In the genomic region with DNA sequence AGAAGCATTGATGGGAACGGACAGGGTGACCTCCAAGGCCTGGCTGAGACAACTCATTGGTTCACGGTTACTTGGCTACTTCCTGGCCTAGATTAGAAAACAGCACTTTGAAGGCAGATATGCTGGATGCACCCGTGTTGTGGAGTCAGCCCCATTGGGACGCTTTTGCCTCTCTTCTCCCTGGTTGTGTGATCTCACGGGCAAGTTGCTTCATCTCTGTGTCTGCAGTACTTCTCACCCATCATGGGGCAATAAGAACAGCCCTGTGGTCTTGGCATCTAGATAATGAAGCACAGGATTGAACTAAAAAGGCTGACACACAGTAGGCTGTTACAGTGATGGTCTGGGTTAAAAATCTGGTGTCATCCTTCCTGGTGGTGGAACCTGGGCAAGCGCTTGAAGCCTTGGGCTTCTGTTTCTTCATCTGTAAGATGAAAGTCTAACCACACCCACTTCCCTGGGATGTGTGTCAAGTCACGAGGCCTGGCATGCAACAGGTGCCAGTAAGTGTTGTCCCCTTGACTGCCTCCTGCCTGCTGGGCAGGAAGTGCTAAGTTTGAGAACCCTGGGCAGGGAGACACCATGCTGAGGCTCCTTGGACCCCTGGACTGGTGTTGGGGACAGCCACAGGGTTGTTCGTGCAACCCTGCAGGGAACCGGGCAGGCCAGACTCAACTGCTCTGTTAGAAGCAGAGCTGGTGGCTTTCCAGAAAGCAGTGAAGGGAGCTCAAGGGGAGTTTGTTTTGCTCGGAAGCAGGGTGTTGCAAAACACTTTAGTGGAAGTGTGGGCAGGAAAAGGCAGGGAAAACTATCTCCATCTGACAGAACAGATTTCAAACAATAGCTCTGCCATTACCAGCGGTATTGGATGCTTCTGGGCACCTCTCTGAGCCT, we compare ENCODE assay signal across 10 cellular contexts. TPM values are rescaled to one million over a fixed set of nuclear protein-coding genes. Genes with fewer than 3 reads are reported as not detected.
DNase-seq lines count a peak whose midpoint lies in the region; ATAC-seq, FAIRE-seq and TF ChIP-seq lines count a peak whose summit lies in the region.
"Had no signal": no experiment of that assay in that cellular context is flagged by ENCODE, and none has a peak within 500 bp of the region (broad histone marks: within the 10 kb centered on the region; RNA-seq: fewer than 3 reads in every experiment).

No MANE protein-coding gene starts in this region.

- H3K14ac ChIP-seq in H1 (ENCODE audit: insufficient read length), result no peak overlapping the region
- H3K14ac ChIP-seq in neuronal stem cell (ENCODE audit: low read length), result no peak overlapping the region

- DNase-seq in SKM-1 treated with dmso at 0.1 percent for 144 hours (lab: John Stamatoyannopoulos, UW; ENCODE audit: unreplicated experiment) (peak; percentile 18), SKM-1 (lab: John Stamatoyannopoulos, UW; ENCODE audit: unreplicated experiment) (no peak), T-helper 1 cell (peak in 4 of 5 donors; percentile 24 to 88 (median 44)), H1 (ENCODE audit: low read depth in 1 of 2, low spot score in 2 of 2) (no peak), spleen (peak; percentile 87), NCI-H2171 treated with DMSO at 0.1 percent for 48 hours (lab: John Stamatoyannopoulos, UW) (no peak), neuronal stem cell (ENCODE audit: low spot score) (no peak)
- DNase-seq: midbrain had no signal

- ATAC-seq in GM19397 (IDR thresholded peaks at IDR 0.05; ENCODE audit: unreplicated experiment), result no peak

- POLR2A ChIA-PET in H1 (lab: Charles Lee; ENCODE audit: partially characterized antibody), result interaction anchor here (1.5 kb wide), 1 partner anchor 21 kb away, joined by 4 read pairs; no protein-coding TSS in a partner anchor

- H3K27ac ChIP-seq in H1 (ENCODE audit: low read depth, low read length) (no peak overlapping the region), spleen (peak overlapping the region in 7 of 8 donors; percentile 54 to 90 (median 84)), neuronal stem cell (replicated peaks; ENCODE audit: low read length) (no peak overlapping the region)

- H2BK15ac ChIP-seq in H1 (ENCODE audit: low read length) (no peak overlapping the region), neuronal stem cell (ENCODE audit: low read length) (no peak overlapping the region)

- no peak overlapping the region for H3K4ac ChIP-seq in H1 (replicated peaks; ENCODE audit: insufficient read length, low read depth, low read length)
- no peak overlapping the region for H3K4ac ChIP-seq in neuronal stem cell (ENCODE audit: low read length)

- no peak for FAIRE-seq in H1 (lab: Jason Lieb, UNC)
- FAIRE-seq: GM18507 had no signal

- H3K9me3 ChIP-seq in H1 (ENCODE audit: insufficient read depth in 2 of 2, low read depth in 1 of 2, low read length in 1 of 2) (no peaks in the 10 kb centered on the region), spleen (no peaks in the 10 kb centered on the region), neuronal stem cell (replicated peaks in 1 of 2; ENCODE audit: control insufficient read depth in 2 of 2, insufficient read depth in 1 of 2, low read depth in 1 of 2, low read length in 2 of 2) (no peaks in the 10 kb centered on the region)

- 0 out of 2 replicates have a peak overlapping the region, but pooled peaks have one; percentile 21 for H2BK20ac ChIP-seq in H1 (ENCODE audit: low read length)

- H3K27me3 ChIP-seq in H1 (replicated peaks in 1 of 4; ENCODE audit: control insufficient read depth in 3 of 4, extremely low read depth in 1 of 4, insufficient read depth in 3 of 4, low read length in 3 of 4) (peaks cover 12 to 46% (median 28%) of the 10 kb centered on the region in 4 experiments), spleen (replicated peaks in 1 of 7) (no peaks in the 10 kb centered on the region), neuronal stem cell (ENCODE audit: control insufficient read depth in 3 of 3, insufficient read depth in 3 of 3, low read depth in 1 of 3, low read length in 3 of 3) (peaks cover 2 to 71% (median 40%) of the 10 kb centered on the region in 3 experiments)

- TF ChIP-seq CTCF in H1 (IDR thresholded peaks at IDR 0.05; ENCODE audit: control extremely low read depth in 1 of 3, insufficient read depth in 1 of 3, low read depth in 1 of 3, low read length in 3 of 3) (no peak), spleen (IDR thresholded peaks at IDR 0.05 in 8 of 11, conservative IDR thresholded peaks at IDR 0.05 in 3 of 11) (peak in 4 of 11 experiments; percentile 22 to 44 (median 36))

- TF ChIP-seq RAD21 in H1 (IDR thresholded peaks at IDR 0.05 in 1 of 2, conservative IDR thresholded peaks at IDR 0.05 in 1 of 2; ENCODE audit: low read depth in 2 of 2, low read length in 2 of 2), result no peak

- H3K4me3 ChIP-seq in H1 (ENCODE audit: extremely low read depth in 1 of 4, insufficient read depth in 2 of 4, low read depth in 3 of 4, low read length in 4 of 4), result no peak overlapping the region
- peak overlapping the region in 1 of 8 donors; percentile 38 for H3K4me3 ChIP-seq in spleen
- no peak overlapping the region for H3K4me3 ChIP-seq in neuronal stem cell (ENCODE audit: low read length in 2 of 2)

- no peak overlapping the region for H2AK5ac ChIP-seq in H1 (ENCODE audit: low read depth, low read length)
- H2AK5ac ChIP-seq in neuronal stem cell (ENCODE audit: low read depth, low read length), result no peak overlapping the region

- H3K4me1 ChIP-seq in H1 (replicated peaks in 1 of 4; ENCODE audit: control insufficient read depth in 3 of 4, insufficient read depth in 4 of 4, low read length in 3 of 4) (peaks cover 0 to 4% (median 0%) of the 10 kb centered on the region in 4 experiments; a peak in 3 of 7 replicates), spleen (peaks cover 12 to 90% (median 57%) of the 10 kb centered on the region in 6 donors), neuronal stem cell (ENCODE audit: control insufficient read depth in 2 of 2, insufficient read depth in 1 of 2, low read depth in 1 of 2, low read length in 2 of 2) (peaks cover 4 to 5% of the 10 kb centered on the region in 2 donors)

- no peaks in the 10 kb centered on the region; the same call in 1 of the 2 replicates for H3K79me1 ChIP-seq in H1 (ENCODE audit: low read depth, low read length)
- no peaks in the 10 kb centered on the region for H3K79me1 ChIP-seq in neuronal stem cell (ENCODE audit: low read depth, low read length)

- H2AFZ ChIP-seq in H1 (ENCODE audit: low read length) (no peak overlapping the region), neuronal stem cell (ENCODE audit: low read length) (no peak overlapping the region)

- H4K20me1 ChIP-seq in H1 (replicated peaks in 1 of 2; ENCODE audit: control insufficient read depth in 1 of 2, insufficient read depth in 2 of 2, low read length in 2 of 2), result no peaks in the 10 kb centered on the region

- H3K18ac ChIP-seq in H1 (ENCODE audit: extremely low read depth, low read length), result no peak overlapping the region
- H3K18ac ChIP-seq in neuronal stem cell (ENCODE audit: low read length), result no peak overlapping the region

- no peak overlapping the region for H3K9ac ChIP-seq in H1 (replicated peaks in 1 of 4; ENCODE audit: extremely low read depth in 1 of 4, low read depth in 3 of 4, low read length in 3 of 4)
- no peak overlapping the region for H3K9ac ChIP-seq in neuronal stem cell (ENCODE audit: low read depth, low read length, poor library complexity)

- no peak overlapping the region for H2BK5ac ChIP-seq in H1 (ENCODE audit: low read depth, low read length)
- no peak overlapping the region for H2BK5ac ChIP-seq in neuronal stem cell (ENCODE audit: low read length)

- no peak overlapping the region for H4K91ac ChIP-seq in H1 (replicated peaks; ENCODE audit: insufficient read length, low read length)
- no peak overlapping the region for H4K91ac ChIP-seq in neuronal stem cell (ENCODE audit: low read depth, low read length, poor library complexity)

- no peak overlapping the region for H3K23ac ChIP-seq in H1 (ENCODE audit: insufficient read length)
- H3K23ac ChIP-seq in neuronal stem cell (ENCODE audit: low read depth, low read length, poor library complexity), result no peak overlapping the region

- no peak overlapping the region for H2BK120ac ChIP-seq in H1 (replicated peaks; ENCODE audit: low read depth, low read length)
- no peak overlapping the region for H2BK120ac ChIP-seq in neuronal stem cell (ENCODE audit: low read depth, low read length)

- H4K5ac ChIP-seq in H1 (ENCODE audit: insufficient read length, low read depth, low read length), result no peak overlapping the region

- H3K4me2 ChIP-seq in H1 (ENCODE audit: insufficient read depth in 1 of 2, low read depth in 2 of 2, low read length in 2 of 2) (no peak overlapping the region), neuronal stem cell (ENCODE audit: insufficient read depth, low read length, poor library complexity, severe bottlenecking) (no peak overlapping the region)

- H3K23me2 ChIP-seq in H1 (ENCODE audit: low read depth, low read length), result peaks cover 7% of the 10 kb centered on the region; the same call in 1 of the 2 replicates

- H4K8ac ChIP-seq in H1 (ENCODE audit: extremely low read depth, insufficient read depth, low read length), result no peak overlapping the region
- H4K8ac ChIP-seq in neuronal stem cell (ENCODE audit: low read depth, low read length), result no peak overlapping the region

- CTCF ChIA-PET in H1 (lab: Charles Lee; ENCODE audit: partially characterized antibody), result interaction anchor here (0.8 to 3.0 kb wide), 11 partner anchors 12 to 234 kb away, joined by 3 to 11 read pairs (median 4); no protein-coding TSS in a partner anchor

- H3K36me3 ChIP-seq in H1 (ENCODE audit: control insufficient read depth in 2 of 4, insufficient read depth in 4 of 4, low read length in 3 of 4), result no peaks in the 10 kb centered on the region
- H3K36me3 ChIP-seq in spleen, result no peaks in the 10 kb centered on the region
- no peaks in the 10 kb centered on the region for H3K36me3 ChIP-seq in neuronal stem cell (replicated peaks in 1 of 2; ENCODE audit: control insufficient read depth in 2 of 2, insufficient read depth in 2 of 2, low read length in 2 of 2)

- WGBS in H1 (ENCODE audit: extremely low coverage in 1 of 2, insufficient coverage in 1 of 2, insufficient read length in 1 of 2, insufficient replicate concordance in 2 of 2, low coverage in 1 of 2, low lambda C conversion rate in 2 of 2, missing lambda C conversion rate in 1 of 2), 2 experiments, result 89% methylated on average over 11 of the region's 11 CpGs; no CpG with 5 or more reads in 1 of the 2 experiments
- 44 to 65% (median 51%) methylated on average over 9 to 11 of the region's 11 CpGs for WGBS in spleen, 5 donors
- no CpG with 5 or more reads among the region's 11 CpGs for WGBS in neuronal stem cell (ENCODE audit: extremely low coverage in 2 of 2, insufficient read length in 2 of 2, insufficient replicate concordance in 1 of 2), 2 donors

- intact Hi-C loops in spleen (cut with DNase I; ENCODE audit: low total_unique reads), result no loop called here

- H2BK12ac ChIP-seq in H1 (ENCODE audit: low read depth, low read length) (no peak overlapping the region), neuronal stem cell (ENCODE audit: low read length) (no peak overlapping the region)

- no peak for TF ChIP-seq POLR2A in H1 (IDR thresholded peaks at IDR 0.05; ENCODE audit: control extremely low read depth in 1 of 2, low read depth in 2 of 2, low read length in 2 of 2)
- TF ChIP-seq POLR2A in spleen (IDR thresholded peaks at IDR 0.05), result no peak

- no peaks in the 10 kb centered on the region for H3K79me2 ChIP-seq in H1 (ENCODE audit: control insufficient read depth in 1 of 2, insufficient read depth in 2 of 2, low read length in 2 of 2)

- no peak for TF ChIP-seq EP300 in H1 (IDR thresholded peaks at IDR 0.05; ENCODE audit: borderline replicate concordance in 1 of 2, low read depth in 2 of 2, low read length in 2 of 2)

- H3K56ac ChIP-seq in H1 (replicated peaks; ENCODE audit: insufficient read length, low read depth, low read length), result no peak overlapping the region

RNA-seq across cellular contexts. Expression of gene MAP2K3, which starts 6.0 kb away (rescaled TPM):
- 32.4 and 33.5 TPM in 2 replicates for total RNA-seq in H1 (2021; fragmentation: NEBNext Ultra II Directional; extraction: Animal tissue kit (Norgen Biotek cat#: 25700))
- polyA plus RNA-seq in H1 (2011; rRNA removed) (16.9 and 24.3 TPM in 2 replicates), spleen (10 to 100 TPM; 31.7 to 54.6 (median 46.3) TPM)
- polyA plus RNA-seq in H1 (2011; cell fraction: cytosol; rRNA removed), result 15.7 TPM
- 17.8 TPM for polyA plus RNA-seq in H1 (2011; cell fraction: nucleus; rRNA removed)
- 17.6 to 31.6 TPM (median 28.7 TPM) in 4 replicates for polyA plus RNA-seq in H1 (2012, experiment 1 of 2)
- 29.4 TPM for polyA plus RNA-seq in H1 (2012, experiment 2 of 2)
- 19.3 TPM for polyA plus RNA-seq in H1 (2013, experiment 1 of 2)
- polyA plus RNA-seq in H1 (2013, experiment 2 of 2), result 20.9 TPM
- polyA minus RNA-seq in H1 (2011; rRNA and poly(A)+ RNA removed), result 8.4 and 10.1 TPM in 2 replicates
- polyA minus RNA-seq in H1 (2011; cell fraction: cytosol; rRNA and poly(A)+ RNA removed), result 8.6 TPM
- polyA minus RNA-seq in H1 (2011; cell fraction: nucleus; rRNA and poly(A)+ RNA removed), result 13.8 TPM
- total RNA-seq in spleen, result 100 to 1,000 TPM in 2 of 7 donors, 10 to 100 TPM in 5; 44.3 to 121 (median 83.6) TPM
- 10.2 TPM for polyA plus RNA-seq in neuronal stem cell (2013, experiment 1 of 2)
- polyA plus RNA-seq in neuronal stem cell (2013, experiment 2 of 2), result 10.8 TPM

RNA-seq across cellular contexts. Expression of gene NATD1, which starts 25.3 kb away (rescaled TPM):
- total RNA-seq in H1 (2021; fragmentation: NEBNext Ultra II Directional; extraction: Animal tissue kit (Norgen Biotek cat#: 25700)), result 7.5 and 8.4 TPM in 2 replicates
- polyA plus RNA-seq in H1 (2011; rRNA removed), result 5.4 and 8.8 TPM in 2 replicates
- polyA plus RNA-seq in H1 (2011; cell fraction: cytosol; rRNA removed), result 6.3 TPM
- polyA plus RNA-seq in H1 (2011; cell fraction: nucleus; rRNA removed), result 7.7 TPM
- 5.8 to 7.2 TPM (median 5.9 TPM) in 4 replicates for polyA plus RNA-seq in H1 (2012, experiment 1 of 2)
- 5.1 TPM for polyA plus RNA-seq in H1 (2012, experiment 2 of 2)
- 4.8 TPM for polyA plus RNA-seq in H1 (2013, experiment 1 of 2)
- polyA plus RNA-seq in H1 (2013, experiment 2 of 2), result 4.8 TPM
- polyA minus RNA-seq in H1 (2011; rRNA and poly(A)+ RNA removed), result 4.7 and 6.3 TPM in 2 replicates
- polyA minus RNA-seq in H1 (2011; cell fraction: cytosol; rRNA and poly(A)+ RNA removed), result 5.9 TPM
- 5.7 TPM for polyA minus RNA-seq in H1 (2011; cell fraction: nucleus; rRNA and poly(A)+ RNA removed)
- total RNA-seq in spleen, result 10 to 100 TPM in 6 of 7 donors, 1 to 10 TPM in 1; 9.4 to 31.0 (median 16.6) TPM
- polyA plus RNA-seq in spleen, result 1 to 10 TPM; 1.3 to 5.9 (median 1.9) TPM
- 8.8 TPM for polyA plus RNA-seq in neuronal stem cell (2013, experiment 1 of 2)
- polyA plus RNA-seq in neuronal stem cell (2013, experiment 2 of 2), result 8.8 TPM

Comparison
In these comparisons a context has a peak if more than half of its experiments do, and no peak if none do; other contexts are left out.
1. DNase-seq: peak in SKM-1 treated with dmso at 0.1 percent for 144 hours (single experiment), T-helper 1 cell (4 of 5) and spleen (single experiment); none in SKM-1 (single experiment), H1 (0 of 2), NCI-H2171 treated with DMSO at 0.1 percent for 48 hours (single experiment) and neuronal stem cell (single experiment).
2. H3K27ac ChIP-seq: peak in spleen (7 of 8); none in H1 (single experiment) and neuronal stem cell (single experiment).